1 cellular context compared by ENCODE assay signal in genomic region chr2:41922177-41922576, GRCh38.
TF ChIP-seq lines count a peak whose summit lies in the region.

No MANE protein-coding gene starts in this region.

TF ChIP-seq in K562, 482 proteins besides CTCF, POLR2A, EP300 and RAD21 (continued from another document and continues in another):
- TF ChIP-seq ZBTB34 (CRISPR knock-in tag; IDR thresholded peaks at IDR 0.05) (no peak), RAD51 (IDR thresholded peaks at IDR 0.05; ENCODE audit: borderline replicate concordance, low read depth) (peak; percentile 73; the same call in 1 of the 2 replicates), NR2C2 (CRISPR knock-in tag; IDR thresholded peaks at IDR 0.05) (no peak), NR2C2 (tag; IDR thresholded peaks at IDR 0.05) (peak; percentile 81), IFI16 (CRISPR knock-in tag; IDR thresholded peaks at IDR 0.05) (no peak), SP1 (CRISPR knock-in tag; IDR thresholded peaks at IDR 0.05) (peak; percentile 65), JUND (IDR thresholded peaks at IDR 0.05; ENCODE audit: borderline replicate concordance, low read depth, low read length) (peak; percentile 28; the same call in 1 of the 2 replicates), JUND (tag; IDR thresholded peaks at IDR 0.05; ENCODE audit: borderline replicate concordance, low read depth, low read length) (peak; percentile 74; the same call in 2 of the 3 replicates), BMI1 (IDR thresholded peaks at IDR 0.05; ENCODE audit: low read length) (no peak), ZNF384 (IDR thresholded peaks at IDR 0.05; ENCODE audit: low read depth, low read length) (no peak), CHD4 (IDR thresholded peaks at IDR 0.05; ENCODE audit: insufficient read depth, insufficient replicate concordance, low read depth, low read length, poor library complexity, severe bottlenecking) (no peak), TCF3 (CRISPR knock-in tag; IDR thresholded peaks at IDR 0.05) (peak; percentile 97), CC2D1A (IDR thresholded peaks at IDR 0.05) (no peak), ZNF121 (CRISPR knock-in tag; conservative IDR thresholded peaks at IDR 0.05) (no peak), BCOR (IDR thresholded peaks at IDR 0.05) (0 out of 2 replicates have a peak, but pooled peaks have one; percentile 45), L3MBTL2 (IDR thresholded peaks at IDR 0.05) (peak; percentile 31; the same call in 1 of the 2 replicates), PHF21A (IDR thresholded peaks at IDR 0.05; ENCODE audit: borderline replicate concordance, low read depth) (no peak), POLR2AphosphoS5 (IDR thresholded peaks at IDR 0.05; ENCODE audit: control insufficient read depth, insufficient read depth, low read depth, low read length) (peak; percentile 76), ZNF584 (CRISPR knock-in tag; IDR thresholded peaks at IDR 0.05; ENCODE audit: low read depth) (peak; percentile 73), TOE1 (IDR thresholded peaks at IDR 0.05; ENCODE audit: borderline replicate concordance) (0 out of 2 replicates have a peak, but pooled peaks have one; percentile 20), TOE1 (CRISPR knock-in tag; IDR thresholded peaks at IDR 0.05; ENCODE audit: borderline replicate concordance, low read depth) (no peak), SMARCA4 (IDR thresholded peaks at IDR 0.05) (peak; percentile 77), HDAC8 (tag; IDR thresholded peaks at IDR 0.05) (no peak), ZBTB12 (CRISPR knock-in tag; IDR thresholded peaks at IDR 0.05) (peak; percentile 55), ZNF134 (CRISPR knock-in tag; conservative IDR thresholded peaks at IDR 0.05) (peak; percentile 52), KLF16 (IDR thresholded peaks at IDR 0.05) (peak; percentile 79), ZNF324 (CRISPR knock-in tag; IDR thresholded peaks at IDR 0.05) (no peak), NFE2 (IDR thresholded peaks at IDR 0.05; ENCODE audit: low read depth) (peak; percentile 92), ZNF780A (CRISPR knock-in tag; IDR thresholded peaks at IDR 0.05) (no peak), CBX8 (IDR thresholded peaks at IDR 0.05; ENCODE audit: borderline replicate concordance, extremely low read depth, low read depth, low read length, poor library complexity, severe bottlenecking) (no peak), TBL1XR1 (IDR thresholded peaks at IDR 0.05; ENCODE audit: low read length in 2 of 2) (peak in 1 of 2 experiments; percentile 59; a peak in 1 of 4 replicates), HDAC3 (IDR thresholded peaks at IDR 0.05; ENCODE audit: borderline replicate concordance, partially characterized antibody) (peak; percentile 78), PML (IDR thresholded peaks at IDR 0.05; ENCODE audit: low read length) (peak; percentile 74), PYGO2 (tag; IDR thresholded peaks at IDR 0.05) (0 out of 2 replicates have a peak, but pooled peaks have one; percentile 28), ZNF511 (CRISPR knock-in tag; IDR thresholded peaks at IDR 0.05) (no peak), ARID1B (IDR thresholded peaks at IDR 0.05) (peak; percentile 92), FOXK1 (CRISPR knock-in tag; IDR thresholded peaks at IDR 0.05; ENCODE audit: borderline replicate concordance) (0 out of 2 replicates have a peak, but pooled peaks have one; percentile 53), ATF2 (CRISPR knock-in tag; IDR thresholded peaks at IDR 0.05) (no peak), CTBP1 (IDR thresholded peaks at IDR 0.05; ENCODE audit: borderline replicate concordance) (peak; percentile 66; the same call in 1 of the 2 replicates), ARNT (IDR thresholded peaks at IDR 0.05) (0 out of 4 replicates have a peak, but pooled peaks of 1 of the 2 experiments have one; percentile 67), FOXA1 (IDR thresholded peaks at IDR 0.05; ENCODE audit: borderline replicate concordance) (no peak), MAZ (CRISPR knock-in tag; conservative IDR thresholded peaks at IDR 0.05 in 1 of 2, IDR thresholded peaks at IDR 0.05 in 1 of 2) (peak in 1 of 2 experiments; percentile 69; a peak in 2 of 4 replicates), CHD7 (IDR thresholded peaks at IDR 0.05; ENCODE audit: low read depth, low read length) (no peak), TRIM25 (IDR thresholded peaks at IDR 0.05; ENCODE audit: borderline replicate concordance) (no peak), KHSRP (IDR thresholded peaks at IDR 0.05) (peak; percentile 32; the same call in 1 of the 2 replicates), ZBTB43 (CRISPR knock-in tag; IDR thresholded peaks at IDR 0.05) (no peak), NR2C1 (IDR thresholded peaks at IDR 0.05) (peak; percentile 41; the same call in 1 of the 2 replicates), NR2C1 (tag; IDR thresholded peaks at IDR 0.05) (peak; percentile 83), ZNF778 (CRISPR knock-in tag; IDR thresholded peaks at IDR 0.05) (no peak), NR4A1 (CRISPR knock-in tag; IDR thresholded peaks at IDR 0.05) (no peak), NR4A1 (tag; IDR thresholded peaks at IDR 0.05) (peak; percentile 85)
